In the genomic region with DNA sequence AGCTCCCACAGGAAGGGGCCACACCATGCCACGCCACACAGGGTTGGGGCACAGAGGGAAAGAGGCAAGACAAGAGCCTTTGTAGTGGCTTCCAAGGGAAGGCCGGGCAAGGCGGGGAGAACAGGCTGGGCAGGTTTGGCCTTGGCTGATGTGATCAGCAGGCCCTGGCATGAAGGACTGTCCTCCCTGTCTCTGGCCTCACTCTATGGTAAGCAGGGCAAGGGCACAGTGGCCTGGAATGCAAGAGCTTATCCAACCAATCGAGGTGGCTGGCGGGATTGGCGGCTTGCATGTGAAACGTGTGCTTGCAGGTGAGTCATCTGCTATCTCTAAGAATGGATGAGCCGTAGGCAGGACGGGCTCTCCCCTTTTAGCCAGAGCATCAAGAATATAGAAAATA, we compare ENCODE assay signal across 1 cellular context.
TF ChIP-seq lines count a peak whose summit lies in the region.

No MANE protein-coding gene starts in this region.

TF ChIP-seq in H1, 55 proteins besides CTCF, POLR2A, EP300 and RAD21:
- no peak for TF ChIP-seq GABPA (IDR thresholded peaks at IDR 0.05; ENCODE audit: borderline replicate concordance, insufficient read depth, low read length)
- TF ChIP-seq, protein P1, sequence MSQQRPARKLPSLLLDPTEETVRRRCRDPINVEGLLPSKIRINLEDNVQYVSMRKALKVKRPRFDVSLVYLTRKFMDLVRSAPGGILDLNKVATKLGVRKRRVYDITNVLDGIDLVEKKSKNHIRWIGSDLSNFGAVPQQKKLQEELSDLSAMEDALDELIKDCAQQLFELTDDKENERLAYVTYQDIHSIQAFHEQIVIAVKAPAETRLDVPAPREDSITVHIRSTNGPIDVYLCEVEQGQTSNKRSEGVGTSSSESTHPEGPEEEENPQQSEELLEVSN (IDR thresholded peaks at IDR 0.05) = peak; percentile 65
